ENCODE assay signal across 9 cellular contexts in genomic region chr11:68146010-68146540, GRCh38. TPM values are rescaled to one million over a fixed set of nuclear protein-coding genes. Genes with fewer than 3 reads are reported as not detected.
DNase-seq lines count a peak whose midpoint lies in the region; ATAC-seq, FAIRE-seq and TF ChIP-seq lines count a peak whose summit lies in the region.
"Had no signal": no experiment of that assay in that cellular context is flagged by ENCODE, and none has a peak within 500 bp of the region (broad histone marks: within the 10 kb centered on the region; RNA-seq: fewer than 3 reads in every experiment).

No MANE protein-coding gene starts in this region.

- 6 to 9% methylated on average over 15 of the region's 15 CpGs for WGBS in pancreas, 2 donors

- H3K36me3 Mint-ChIP-seq in activated CD8-positive, alpha-beta T cell treated with anti-CD3 and anti-CD28 coated beads for 36 hours (ENCODE audit: low read depth), result no peaks in the 10 kb centered on the region

- no peak overlapping the region for H3K4me3 ChIP-seq in pancreas
- H3K4me3 ChIP-seq: dorsolateral prefrontal cortex had no signal

- no peak overlapping the region for H3K4me3 Mint-ChIP-seq in activated CD8-positive, alpha-beta T cell treated with anti-CD3 and anti-CD28 coated beads for 36 hours

- in situ Hi-C loops in Caki2 (cut with HindIII; ENCODE audit: low pct_unique_long_range_greater_than_20kb, low sequenced_read_pairs), result no loop called here

- no peaks in the 10 kb centered on the region for H3K27me3 ChIP-seq in pancreas
- H3K27me3 ChIP-seq: dorsolateral prefrontal cortex had no signal

- H3K9me3 Mint-ChIP-seq in activated CD8-positive, alpha-beta T cell treated with anti-CD3 and anti-CD28 coated beads for 36 hours, result no peaks in the 10 kb centered on the region

- DNase-seq in Caki2 (ENCODE audit: low read depth) (peak; percentile 74), NCI-H774 (lab: John Stamatoyannopoulos, UW) (peak; percentile 72), head of caudate nucleus (peak in 30 of 42 donors; percentile 19 to 75 (median 40)), pancreas (peak; percentile 91 to 99 (median 98))
- DNase-seq in activated CD4-positive, alpha-beta T cell treated with anti-CD3 and anti-CD28 coated beads, Interleukin-2, amount 50 U/mL, for 4 hours, result no peak
- no peak for DNase-seq in activated CD8-positive, alpha-beta T cell treated with anti-CD3 and anti-CD28 coated beads for 36 hours
- no peak for DNase-seq in activated CD8-positive, alpha-beta memory T cell treated with anti-CD3 and anti-CD28 coated beads, Interleukin-2, amount 50 U/mL, for 48 hours

- peak; percentile 70 to 85 (median 76) for ATAC-seq in pancreas
- no peak for ATAC-seq in GM21723 (IDR thresholded peaks at IDR 0.05; ENCODE audit: unreplicated experiment)
- ATAC-seq in activated CD8-positive, alpha-beta T cell treated with anti-CD3 and anti-CD28 coated beads for 36 hours, result no peak

- peak overlapping the region; percentile 84 to 94 (median 89) for H3K27ac ChIP-seq in pancreas

- H3K9me3 ChIP-seq in pancreas, result no peaks in the 10 kb centered on the region

- POLR2A ChIA-PET in activated CD8-positive, alpha-beta T cell treated with anti-CD3 and anti-CD28 coated beads for 36 hours (lab: Charles Lee), result no interaction called here

- intact Hi-C loops in head of caudate nucleus (cut with DNase I), result no loop called here
- intact Hi-C loops in pancreas (cut with DNase I), result no loop called here
- intact Hi-C loops in activated CD8-positive, alpha-beta T cell treated with anti-CD3 and anti-CD28 coated beads for 36 hours (cut with micrococcal nuclease), result no loop called here

- no peak overlapping the region for H3K27ac Mint-ChIP-seq in activated CD8-positive, alpha-beta T cell treated with anti-CD3 and anti-CD28 coated beads for 36 hours

- no peak for TF ChIP-seq CTCF in pancreas (IDR thresholded peaks at IDR 0.05)
- TF ChIP-seq CTCF in activated CD8-positive, alpha-beta T cell treated with anti-CD3 and anti-CD28 coated beads for 36 hours (IDR thresholded peaks at IDR 0.05), result no peak

- no peaks in the 10 kb centered on the region for H3K36me3 ChIP-seq in pancreas

- CTCF ChIA-PET in activated CD8-positive, alpha-beta T cell treated with anti-CD3 and anti-CD28 coated beads for 36 hours (lab: Charles Lee), result no interaction called here

- peaks cover 44 to 62% (median 52%) of the 10 kb centered on the region in 3 donors for H3K4me1 ChIP-seq in pancreas

- FAIRE-seq in pancreas (lab: Jason Lieb, UNC), result no peak

- no peaks in the 10 kb centered on the region for H3K27me3 Mint-ChIP-seq in activated CD8-positive, alpha-beta T cell treated with anti-CD3 and anti-CD28 coated beads for 36 hours

- peaks cover 13% of the 10 kb centered on the region for H3K4me1 Mint-ChIP-seq in activated CD8-positive, alpha-beta T cell treated with anti-CD3 and anti-CD28 coated beads for 36 hours (ENCODE audit: low read depth)

RNA-seq across cellular contexts. Expression of gene CHKA, which starts 24.9 kb away (rescaled TPM):
- total RNA-seq in Caki2 (2014; rRNA removed; shearing (Covaris generic); ENCODE audit: low replicate concordance), result 24.0 and 41.2 TPM in 2 replicates
- total RNA-seq in pancreas, result 10 to 100 TPM; 17.4 to 37.2 (median 26.8) TPM
- 100 to 1,000 TPM in 1 of 2 donors, 10 to 100 TPM in 1; 63.1 to 110 TPM for polyA plus RNA-seq in pancreas
- 10 to 100 TPM; 15.8 to 16.7 TPM for total RNA-seq in activated CD8-positive, alpha-beta T cell treated with anti-CD3 and anti-CD28 coated beads for 36 hours

Comparison
In these comparisons a context has a peak if more than half of its experiments do, and no peak if none do; other contexts are left out.
1. DNase-seq: peak in Caki2 (single experiment), NCI-H774 (single experiment), head of caudate nucleus (30 of 42) and pancreas (6 of 6); none in activated CD4-positive, alpha-beta T cell treated with anti-CD3 and anti-CD28 coated beads, Interleukin-2, amount 50 U/mL, for 4 hours (0 of 2), activated CD8-positive, alpha-beta T cell treated with anti-CD3 and anti-CD28 coated beads for 36 hours (single experiment) and activated CD8-positive, alpha-beta memory T cell treated with anti-CD3 and anti-CD28 coated beads, Interleukin-2, amount 50 U/mL, for 48 hours (single experiment).
2. ATAC-seq: peak in pancreas (4 of 4); none in GM21723 (single experiment) and activated CD8-positive, alpha-beta T cell treated with anti-CD3 and anti-CD28 coated beads for 36 hours (single experiment).